Comparison of ENCODE assay signal across 1 cellular context in the genomic region with DNA sequence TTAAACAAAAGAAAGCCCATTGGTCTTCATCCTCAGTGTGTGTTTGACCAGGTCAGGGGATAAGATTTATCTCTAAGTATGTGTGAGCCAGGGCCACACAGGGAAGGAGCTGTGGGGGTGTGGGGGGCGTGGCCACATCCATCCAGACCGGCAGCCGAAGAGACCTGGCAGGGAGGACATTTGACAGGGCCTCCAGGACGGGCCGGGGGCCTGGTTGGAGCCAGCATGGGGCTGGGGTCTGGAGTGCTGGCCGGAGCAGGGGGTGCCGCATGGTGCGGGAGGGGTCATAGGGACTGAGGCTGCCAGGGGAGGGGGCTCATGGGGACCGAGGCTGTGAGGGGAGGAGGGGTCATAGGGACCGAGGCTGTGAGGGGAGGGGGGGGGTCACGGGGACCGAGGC.
TF ChIP-seq lines count a peak whose summit lies in the region.

No MANE protein-coding gene starts in this region.

TF ChIP-seq in HEK293, 187 proteins besides CTCF, POLR2A, EP300 and RAD21 (continued from another document):
- TF ChIP-seq ZBTB6 (tag by site-specific recombination; IDR thresholded peaks at IDR 0.05) (no peak), ZNF785 (tag by site-specific recombination; IDR thresholded peaks at IDR 0.05) (no peak), GLI4 (tag by site-specific recombination; IDR thresholded peaks at IDR 0.05) (no peak)
